In genomic region chr9:133032171-133032570, GRCh38 we compare ENCODE assay signal across 10 cellular contexts. TPM values are rescaled to one million over a fixed set of nuclear protein-coding genes. Genes with fewer than 3 reads are reported as not detected.
DNase-seq lines count a peak whose midpoint lies in the region; TF ChIP-seq lines count a peak whose summit lies in the region.
"Had no signal": no experiment of that assay in that cellular context is flagged by ENCODE, and none has a peak within 500 bp of the region (broad histone marks: within the 10 kb centered on the region; RNA-seq: fewer than 3 reads in every experiment).

No MANE protein-coding gene starts in this region.

- TF ChIP-seq POLR2A in NB4 (IDR thresholded peaks at IDR 0.05; ENCODE audit: extremely low read depth, insufficient read length) = no peak

- no peak overlapping the region for H3K14ac ChIP-seq in neuronal stem cell (ENCODE audit: low read length)

- H2AK5ac ChIP-seq in neuronal stem cell (ENCODE audit: low read depth, low read length) = no peak overlapping the region

- peaks cover 2 to 53% of the 10 kb centered on the region in 2 donors for H3K36me3 ChIP-seq in neuronal stem cell (replicated peaks in 1 of 2; ENCODE audit: control insufficient read depth in 2 of 2, insufficient read depth in 2 of 2, low read length in 2 of 2)

- no peak overlapping the region for H3K18ac ChIP-seq in neuronal stem cell (ENCODE audit: low read length)

- intact Hi-C loops in dorsolateral prefrontal cortex (cut with DNase I) = loop anchor here (5.0 to 10.0 kb wide), 3 partner anchors 115 to 305 kb away; partner anchors contain the start of gene SURF6 (in 2 of the 2)

- no peak overlapping the region for H3K9ac ChIP-seq in neuronal stem cell (ENCODE audit: low read depth, low read length, poor library complexity)

- no peak overlapping the region for H3K27ac ChIP-seq in dorsolateral prefrontal cortex
- H3K27ac ChIP-seq in neuronal stem cell (replicated peaks; ENCODE audit: low read length) = no peak overlapping the region

- peaks cover 8 to 13% of the 10 kb centered on the region in 2 donors for H3K4me1 ChIP-seq in neuronal stem cell (ENCODE audit: control insufficient read depth in 2 of 2, insufficient read depth in 1 of 2, low read depth in 1 of 2, low read length in 2 of 2)

- H3K4me3 ChIP-seq in GM08714 (ENCODE audit: low read length) (peak overlapping the region; percentile 89; the same call in 1 of the 2 replicates), NB4 (ENCODE audit: low read depth, low read length) (peak overlapping the region; percentile 99), dorsolateral prefrontal cortex (peak overlapping the region in 44 of 59 donors; percentile 75 to 100 (median 93)), neuronal stem cell (ENCODE audit: low read length in 2 of 2) (peak overlapping the region in 1 of 2 donors; percentile 90)

- H3K79me1 ChIP-seq in neuronal stem cell (ENCODE audit: low read depth, low read length) = peaks cover 14% of the 10 kb centered on the region

- no peak overlapping the region for H4K91ac ChIP-seq in neuronal stem cell (ENCODE audit: low read depth, low read length, poor library complexity)

- H3K4ac ChIP-seq in neuronal stem cell (ENCODE audit: low read length) = no peak overlapping the region

- TF ChIP-seq CTCF in NB4 (IDR thresholded peaks at IDR 0.05; ENCODE audit: low read depth, low read length) (no peak), dorsolateral prefrontal cortex (IDR thresholded peaks at IDR 0.05 in 54 of 56, conservative IDR thresholded peaks at IDR 0.05 in 2 of 56; ENCODE audit: low read depth in 1 of 56, partially characterized antibody in 56 of 56) (no peak)

- H3K27me3 ChIP-seq in dorsolateral prefrontal cortex = no peaks in the 10 kb centered on the region
- H3K27me3 ChIP-seq in neuronal stem cell (ENCODE audit: control insufficient read depth in 3 of 3, insufficient read depth in 3 of 3, low read depth in 1 of 3, low read length in 3 of 3) = no peaks in the 10 kb centered on the region

- H3K23ac ChIP-seq in neuronal stem cell (ENCODE audit: low read depth, low read length, poor library complexity) = no peak overlapping the region

- no peak overlapping the region for H2BK12ac ChIP-seq in neuronal stem cell (ENCODE audit: low read length)

- H4K8ac ChIP-seq in neuronal stem cell (ENCODE audit: low read depth, low read length) = no peak overlapping the region

- H2BK5ac ChIP-seq in neuronal stem cell (ENCODE audit: low read length) = no peak overlapping the region

- H2BK15ac ChIP-seq in neuronal stem cell (ENCODE audit: low read length) = no peak overlapping the region

- no peak for DNase-seq in NB4 (ENCODE audit: low read depth)
- DNase-seq in dorsolateral prefrontal cortex = no peak
- DNase-seq in neuronal stem cell (ENCODE audit: low spot score) = no peak
- no peak for DNase-seq in HCEC 1CT
- DNase-seq in SIG-M5 treated with dmso at 0.1 percent for 504 hours (lab: John Stamatoyannopoulos, UW; ENCODE audit: unreplicated experiment) = no peak
- DNase-seq in HuH-7 (ENCODE audit: low spot score) = no peak
- no peak for DNase-seq in cortex of kidney (lab: John Stamatoyannopoulos, UW)
- DNase-seq: left cardiac atrium, WERI-Rb-1 had no signal

- H2AFZ ChIP-seq in neuronal stem cell (ENCODE audit: low read length) = no peak overlapping the region

- H2BK120ac ChIP-seq in neuronal stem cell (ENCODE audit: low read depth, low read length) = no peak overlapping the region

- no CpG with 5 or more reads among the region's 10 CpGs for WGBS in neuronal stem cell (ENCODE audit: extremely low coverage in 2 of 2, insufficient read length in 2 of 2, insufficient replicate concordance in 1 of 2), 2 donors

- peak overlapping the region; percentile 28 for H3K4me2 ChIP-seq in neuronal stem cell (ENCODE audit: insufficient read depth, low read length, poor library complexity, severe bottlenecking)

- H3K9me3 ChIP-seq in neuronal stem cell (replicated peaks in 1 of 2; ENCODE audit: control insufficient read depth in 2 of 2, insufficient read depth in 1 of 2, low read depth in 1 of 2, low read length in 2 of 2) = peaks cover 1 to 15% of the 10 kb centered on the region in 2 donors

RNA-seq across cellular contexts. Expression of gene GTF3C5, which starts 1.4 kb away (rescaled TPM):
- 10 to 100 TPM; 37.5 to 98.9 (median 61.0) TPM for total RNA-seq in dorsolateral prefrontal cortex
- 61.8 TPM for polyA plus RNA-seq in neuronal stem cell (2013, experiment 1 of 2)
- 62.4 TPM for polyA plus RNA-seq in neuronal stem cell (2013, experiment 2 of 2)

RNA-seq across cellular contexts. Expression of gene CEL, which starts 29.6 kb away (rescaled TPM):
- total RNA-seq in dorsolateral prefrontal cortex = 1 to 10 TPM in 107 of 120 experiments, under 1 TPM in 13; 0.64 to 7.6 (median 2.1) TPM
- 3.7 TPM for polyA plus RNA-seq in neuronal stem cell (2013, experiment 1 of 2)
- polyA plus RNA-seq in neuronal stem cell (2013, experiment 2 of 2) = 4.0 TPM

RNA-seq across cellular contexts. Expression of gene GFI1B, which starts 53.7 kb away (rescaled TPM):
- total RNA-seq in dorsolateral prefrontal cortex = 1 to 10 TPM in 1 of 120 experiments, under 1 TPM in 32, not detected in 87; 0.14 to 1.6 (median 0.30) TPM
- 0.07 TPM for polyA plus RNA-seq in neuronal stem cell (2013, experiment 1 of 2)
- polyA plus RNA-seq in neuronal stem cell (2013, experiment 2 of 2) = 0.04 TPM
